In the genomic region with DNA sequence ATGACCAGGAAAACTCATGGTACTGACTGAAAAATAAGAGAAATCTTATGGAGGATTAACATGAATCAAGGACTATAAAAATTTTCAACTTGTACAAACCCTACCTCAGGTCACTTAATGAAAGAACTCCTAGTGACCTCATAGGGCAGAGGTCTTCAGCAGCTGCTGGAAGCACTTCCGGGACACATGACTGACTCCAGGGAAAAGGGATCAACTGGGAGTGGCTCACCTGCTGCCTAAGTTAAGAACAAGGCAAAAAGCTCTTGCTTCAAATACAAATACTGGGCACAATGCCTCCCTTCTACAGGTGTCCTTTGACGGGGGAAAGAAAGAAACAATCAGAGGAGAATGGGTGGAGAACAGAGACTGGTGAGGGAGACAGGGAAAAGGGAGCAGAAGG, we compare ENCODE assay signal across 15 cellular contexts. TPM values are rescaled to one million over a fixed set of nuclear protein-coding genes. Genes with fewer than 3 reads are reported as not detected.
DNase-seq lines count a peak whose midpoint lies in the region; ATAC-seq and TF ChIP-seq lines count a peak whose summit lies in the region.
"Had no signal": no experiment of that assay in that cellular context is flagged by ENCODE, and none has a peak within 500 bp of the region (broad histone marks: within the 10 kb centered on the region; RNA-seq: fewer than 3 reads in every experiment).

No MANE protein-coding gene starts in this region.

- WGBS in smooth muscle cell (ENCODE audit: low lambda C conversion rate) = 93% methylated on average over 2 of the region's 2 CpGs

- H3K27me3 ChIP-seq in smooth muscle cell (ENCODE audit: low read depth) = no peaks in the 10 kb centered on the region
- H3K27me3 ChIP-seq: uterus had no signal

- intact Hi-C loops in activated naive CD4-positive, alpha-beta T cell treated with anti-CD3 and anti-CD28 coated beads for 36 hours (cut with micrococcal nuclease) = no loop called here

- peak overlapping the region; percentile 18 for H3K27ac Mint-ChIP-seq in activated naive CD8-positive, alpha-beta T cell
- H3K27ac Mint-ChIP-seq in activated naive CD8-positive, alpha-beta T cell treated with anti-CD3 and anti-CD28 coated beads, Interleukin-2, amount 50 U/mL, for 24 hours = no peak overlapping the region
- H3K27ac Mint-ChIP-seq in glutamatergic neuron (ENCODE audit: unreplicated experiment) = peak overlapping the region; percentile 35
- H3K27ac Mint-ChIP-seq in stimulated activated effector memory CD8-positive, alpha-beta T cell treated with anti-CD3 and anti-CD28 coated beads, Interleukin-12 subunit alpha, Interleukin-12 subunit beta, amount 100 ng/mL, for 72 hours = peak overlapping the region; percentile 14
- H3K27ac Mint-ChIP-seq in activated naive CD4-positive, alpha-beta T cell treated with anti-CD3 and anti-CD28 coated beads for 36 hours = no peak overlapping the region
- H3K27ac Mint-ChIP-seq: activated CD4-positive, alpha-beta memory T cell treated with anti-CD3 and anti-CD28 coated beads, Interleukin-2, amount 10 ng/mL, durations not matched to agents 7 days and 5 days had no signal

- no peaks in the 10 kb centered on the region for H4K20me1 ChIP-seq in smooth muscle cell (ENCODE audit: low read depth)

- H3K4me1 ChIP-seq in smooth muscle cell (ENCODE audit: low read depth) = peaks cover 9% of the 10 kb centered on the region
- H3K4me1 ChIP-seq: uterus had no signal

- no peak overlapping the region for H3K27ac ChIP-seq in smooth muscle cell (ENCODE audit: low read depth)
- H3K27ac ChIP-seq: uterus had no signal

- no peak overlapping the region for H2AFZ ChIP-seq in smooth muscle cell (ENCODE audit: low read depth)

- H3K79me2 ChIP-seq in smooth muscle cell (ENCODE audit: low read depth) = no peaks in the 10 kb centered on the region

- no peaks in the 10 kb centered on the region for H3K27me3 Mint-ChIP-seq in activated naive CD8-positive, alpha-beta T cell
- no peaks in the 10 kb centered on the region for H3K27me3 Mint-ChIP-seq in activated naive CD8-positive, alpha-beta T cell treated with anti-CD3 and anti-CD28 coated beads, Interleukin-2, amount 50 U/mL, for 24 hours
- H3K27me3 Mint-ChIP-seq in glutamatergic neuron (ENCODE audit: unreplicated experiment) = peaks cover 4% of the 10 kb centered on the region
- H3K27me3 Mint-ChIP-seq in activated naive CD4-positive, alpha-beta T cell treated with anti-CD3 and anti-CD28 coated beads for 36 hours (ENCODE audit: low read depth) = no peaks in the 10 kb centered on the region
- H3K27me3 Mint-ChIP-seq: activated CD4-positive, alpha-beta memory T cell treated with anti-CD3 and anti-CD28 coated beads, Interleukin-2, amount 10 ng/mL, durations not matched to agents 7 days and 5 days had no signal

- CTCF ChIA-PET in activated naive CD4-positive, alpha-beta T cell treated with anti-CD3 and anti-CD28 coated beads for 36 hours (lab: Charles Lee) = interaction anchor here (0.5 kb wide), 1 partner anchor 19 kb away, joined by 3 read pairs; no protein-coding TSS in a partner anchor

- H3K4me1 Mint-ChIP-seq in activated naive CD8-positive, alpha-beta T cell (ENCODE audit: low read depth) = peaks cover 27% of the 10 kb centered on the region
- H3K4me1 Mint-ChIP-seq in activated naive CD8-positive, alpha-beta T cell treated with anti-CD3 and anti-CD28 coated beads, Interleukin-2, amount 50 U/mL, for 24 hours = peaks cover 17% of the 10 kb centered on the region
- H3K4me1 Mint-ChIP-seq in glutamatergic neuron (ENCODE audit: low read depth, unreplicated experiment) = peaks cover 5% of the 10 kb centered on the region
- peaks cover 13% of the 10 kb centered on the region for H3K4me1 Mint-ChIP-seq in stimulated activated effector memory CD8-positive, alpha-beta T cell treated with anti-CD3 and anti-CD28 coated beads, Interleukin-12 subunit alpha, Interleukin-12 subunit beta, amount 100 ng/mL, for 72 hours
- H3K4me1 Mint-ChIP-seq in activated naive CD4-positive, alpha-beta T cell treated with anti-CD3 and anti-CD28 coated beads for 36 hours (ENCODE audit: low read depth) = peaks cover 12% of the 10 kb centered on the region
- H3K4me1 Mint-ChIP-seq: activated CD4-positive, alpha-beta memory T cell treated with anti-CD3 and anti-CD28 coated beads, Interleukin-2, amount 10 ng/mL, durations not matched to agents 7 days and 5 days had no signal

- H3K9me3 ChIP-seq in smooth muscle cell (replicated peaks; ENCODE audit: low read depth) = no peaks in the 10 kb centered on the region
- H3K9me3 ChIP-seq: uterus had no signal

- no peak for ATAC-seq in activated naive CD8-positive, alpha-beta T cell treated with anti-CD3 and anti-CD28 coated beads, Interleukin-2, amount 50 U/mL, for 24 hours
- ATAC-seq in stimulated activated effector memory CD8-positive, alpha-beta T cell treated with anti-CD3 and anti-CD28 coated beads, Interleukin-12 subunit alpha, Interleukin-12 subunit beta, amount 100 ng/mL, for 72 hours = no peak
- ATAC-seq in GM18861 (IDR thresholded peaks at IDR 0.05; ENCODE audit: unreplicated experiment) = no peak

- peaks cover 3% of the 10 kb centered on the region for H3K36me3 Mint-ChIP-seq in activated naive CD8-positive, alpha-beta T cell
- peaks cover 3% of the 10 kb centered on the region for H3K36me3 Mint-ChIP-seq in activated naive CD8-positive, alpha-beta T cell treated with anti-CD3 and anti-CD28 coated beads, Interleukin-2, amount 50 U/mL, for 24 hours (ENCODE audit: low read depth)
- H3K36me3 Mint-ChIP-seq in glutamatergic neuron (ENCODE audit: unreplicated experiment) = no peaks in the 10 kb centered on the region
- peaks cover 8% of the 10 kb centered on the region for H3K36me3 Mint-ChIP-seq in stimulated activated effector memory CD8-positive, alpha-beta T cell treated with anti-CD3 and anti-CD28 coated beads, Interleukin-12 subunit alpha, Interleukin-12 subunit beta, amount 100 ng/mL, for 72 hours
- peaks cover 6% of the 10 kb centered on the region for H3K36me3 Mint-ChIP-seq in activated naive CD4-positive, alpha-beta T cell treated with anti-CD3 and anti-CD28 coated beads for 36 hours (ENCODE audit: low read depth)

- TF ChIP-seq CTCF in glutamatergic neuron (IDR thresholded peaks at IDR 0.05; ENCODE audit: partially characterized antibody, unreplicated experiment) (no peak), smooth muscle cell (IDR thresholded peaks at IDR 0.05; ENCODE audit: borderline replicate concordance, insufficient read depth, poor library complexity, severe bottlenecking) (no peak)

- H3K36me3 ChIP-seq in smooth muscle cell (ENCODE audit: low read depth) = no peaks in the 10 kb centered on the region
- H3K36me3 ChIP-seq: uterus had no signal

- H3F3A ChIP-seq in smooth muscle cell (ENCODE audit: low read depth) = no peaks in the 10 kb centered on the region

- DNase-seq in activated naive CD8-positive, alpha-beta T cell treated with anti-CD3 and anti-CD28 coated beads, Interleukin-2, amount 50 U/mL, for 24 hours = no peak
- DNase-seq in NCI-H2081 (lab: John Stamatoyannopoulos, UW) (peak; percentile 77 to 85), glutamatergic neuron (no peak), smooth muscle cell (lab: John Stamatoyannopoulos, UW; ENCODE audit: unreplicated experiment) (no peak)
- DNase-seq in stimulated activated effector memory CD8-positive, alpha-beta T cell treated with anti-CD3 and anti-CD28 coated beads, Interleukin-12 subunit alpha, Interleukin-12 subunit beta, amount 100 ng/mL, for 72 hours (ENCODE audit: low spot score in 2 of 2) = no peak
- DNase-seq in activated naive CD4-positive, alpha-beta T cell treated with anti-CD3 and anti-CD28 coated beads for 36 hours = no peak
- DNase-seq: activated CD4-positive, alpha-beta memory T cell treated with anti-CD3 and anti-CD28 coated beads, Interleukin-2, amount 10 ng/mL, durations not matched to agents 7 days and 5 days; activated gamma-delta T cell; DMS153; occipital lobe; SHP77 treated with DMSO at 0.1 percent for 48 hours; uterus had no signal

- H3K4me2 ChIP-seq in smooth muscle cell = no peak overlapping the region

- H3K9me3 Mint-ChIP-seq in activated naive CD8-positive, alpha-beta T cell (ENCODE audit: low read depth) = no peaks in the 10 kb centered on the region
- H3K9me3 Mint-ChIP-seq in activated naive CD8-positive, alpha-beta T cell treated with anti-CD3 and anti-CD28 coated beads, Interleukin-2, amount 50 U/mL, for 24 hours = no peaks in the 10 kb centered on the region
- H3K9me3 Mint-ChIP-seq in glutamatergic neuron (ENCODE audit: unreplicated experiment) = no peaks in the 10 kb centered on the region
- H3K9me3 Mint-ChIP-seq in stimulated activated effector memory CD8-positive, alpha-beta T cell treated with anti-CD3 and anti-CD28 coated beads, Interleukin-12 subunit alpha, Interleukin-12 subunit beta, amount 100 ng/mL, for 72 hours = no peaks in the 10 kb centered on the region
- no peaks in the 10 kb centered on the region for H3K9me3 Mint-ChIP-seq in activated naive CD4-positive, alpha-beta T cell treated with anti-CD3 and anti-CD28 coated beads for 36 hours
- H3K9me3 Mint-ChIP-seq: activated CD4-positive, alpha-beta memory T cell treated with anti-CD3 and anti-CD28 coated beads, Interleukin-2, amount 10 ng/mL, durations not matched to agents 7 days and 5 days had no signal

- H3K4me3 ChIP-seq in smooth muscle cell = no peak overlapping the region
- H3K4me3 ChIP-seq: lung, uterus had no signal

- no peak overlapping the region for H3K9ac ChIP-seq in smooth muscle cell (ENCODE audit: low read depth)

- no peak overlapping the region for H3K4me3 Mint-ChIP-seq in activated naive CD8-positive, alpha-beta T cell
- no peak overlapping the region for H3K4me3 Mint-ChIP-seq in activated naive CD8-positive, alpha-beta T cell treated with anti-CD3 and anti-CD28 coated beads, Interleukin-2, amount 50 U/mL, for 24 hours
- H3K4me3 Mint-ChIP-seq in glutamatergic neuron (ENCODE audit: unreplicated experiment) = no peak overlapping the region
- H3K4me3 Mint-ChIP-seq in stimulated activated effector memory CD8-positive, alpha-beta T cell treated with anti-CD3 and anti-CD28 coated beads, Interleukin-12 subunit alpha, Interleukin-12 subunit beta, amount 100 ng/mL, for 72 hours = no peak overlapping the region
- H3K4me3 Mint-ChIP-seq in activated naive CD4-positive, alpha-beta T cell treated with anti-CD3 and anti-CD28 coated beads for 36 hours = no peak overlapping the region
- H3K4me3 Mint-ChIP-seq: activated CD4-positive, alpha-beta memory T cell treated with anti-CD3 and anti-CD28 coated beads, Interleukin-2, amount 10 ng/mL, durations not matched to agents 7 days and 5 days had no signal

RNA-seq across cellular contexts. Expression of gene DOCK9, which starts 18.6 kb away (rescaled TPM):
- 4.5 TPM for total RNA-seq in glutamatergic neuron (ENCODE audit: unreplicated experiment)
- 10 to 100 TPM; 38.3 to 42.1 TPM for total RNA-seq in activated naive CD4-positive, alpha-beta T cell treated with anti-CD3 and anti-CD28 coated beads for 36 hours
- 25.1 and 42.0 TPM in 2 replicates for total RNA-seq in smooth muscle cell
- polyA plus RNA-seq in smooth muscle cell = 5.7 and 19.5 TPM in 2 replicates

Comparison
In these comparisons a context has a peak if more than half of its experiments do, and no peak if none do; other contexts are left out.
1. H3K27ac Mint-ChIP-seq: peak in activated naive CD8-positive, alpha-beta T cell (single experiment), glutamatergic neuron (single experiment) and stimulated activated effector memory CD8-positive, alpha-beta T cell treated with anti-CD3 and anti-CD28 coated beads, Interleukin-12 subunit alpha, Interleukin-12 subunit beta, amount 100 ng/mL, for 72 hours (single experiment); none in activated naive CD8-positive, alpha-beta T cell treated with anti-CD3 and anti-CD28 coated beads, Interleukin-2, amount 50 U/mL, for 24 hours (single experiment) and activated naive CD4-positive, alpha-beta T cell treated with anti-CD3 and anti-CD28 coated beads for 36 hours (single experiment).
2. DNase-seq: peak in NCI-H2081 (2 of 2); none in activated naive CD8-positive, alpha-beta T cell treated with anti-CD3 and anti-CD28 coated beads, Interleukin-2, amount 50 U/mL, for 24 hours (single experiment), glutamatergic neuron (single experiment), stimulated activated effector memory CD8-positive, alpha-beta T cell treated with anti-CD3 and anti-CD28 coated beads, Interleukin-12 subunit alpha, Interleukin-12 subunit beta, amount 100 ng/mL, for 72 hours (0 of 2), activated naive CD4-positive, alpha-beta T cell treated with anti-CD3 and anti-CD28 coated beads for 36 hours (single experiment) and smooth muscle cell (single experiment).